Comparison of ENCODE assay signal across 16 cellular contexts in the genomic region with DNA sequence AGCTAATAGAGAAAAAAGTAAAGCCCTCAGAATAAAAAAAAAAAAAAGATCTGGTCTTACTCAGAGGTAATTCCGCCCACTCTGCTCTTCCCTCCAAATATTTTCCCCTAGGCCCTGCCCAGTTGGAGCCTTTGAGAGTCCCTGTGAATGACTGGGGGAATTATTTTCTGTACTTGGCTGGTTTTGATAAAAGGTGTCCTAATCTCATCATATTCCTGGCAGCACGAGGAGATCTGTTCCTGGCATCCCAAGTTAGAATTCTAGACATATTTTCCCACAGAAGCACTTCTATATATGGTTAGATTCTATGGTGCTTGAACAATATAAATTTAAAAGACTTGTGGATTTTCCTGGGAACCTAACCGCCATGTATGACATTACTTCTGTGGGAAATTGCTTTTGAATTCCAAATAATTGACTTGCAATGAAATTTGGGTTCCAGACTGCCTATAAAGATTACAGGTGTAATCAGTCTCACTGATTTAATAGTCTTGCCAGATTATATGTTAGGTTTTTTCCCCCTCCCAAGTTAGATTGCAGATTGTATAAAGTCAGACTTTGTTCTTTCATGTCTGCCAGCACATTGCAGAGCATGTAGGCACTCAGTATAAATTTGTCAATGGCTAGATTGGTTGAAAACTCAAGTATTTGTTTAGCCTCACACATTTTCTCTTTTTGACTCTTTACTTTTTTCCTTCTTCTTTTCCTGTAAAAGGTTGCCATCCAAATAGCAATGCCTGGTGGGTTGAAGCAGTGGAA. TPM values are rescaled to one million over a fixed set of nuclear protein-coding genes. Genes with fewer than 3 reads are reported as not detected.
DNase-seq lines count a peak whose midpoint lies in the region; ATAC-seq, FAIRE-seq and TF ChIP-seq lines count a peak whose summit lies in the region.
"Had no signal": no experiment of that assay in that cellular context is flagged by ENCODE, and none has a peak within 500 bp of the region (broad histone marks: within the 10 kb centered on the region; RNA-seq: fewer than 3 reads in every experiment).

No MANE protein-coding gene starts in this region.

- peaks cover 52% of the 10 kb centered on the region for H3K4me1 ChIP-seq in left ventricle myocardium inferior
- H3K4me1 ChIP-seq in pancreas = peaks cover 0 to 9% (median 0%) of the 10 kb centered on the region in 3 donors

- H3K9me3 Mint-ChIP-seq in T-helper 1 cell treated with Interleukin-12 subunit alpha and Interleukin-12 subunit beta and Interleukin-4 antibody, amounts not matched to agents 30 μg/mL and 1 μg/mL, for 36 hours = no peaks in the 10 kb centered on the region
- H3K9me3 Mint-ChIP-seq in activated T-helper 2 cell treated with anti-CD3 and anti-CD28 coated beads, Interferon-gamma antibody, Interleukin-2, Interleukin-4, amounts not matched to agents 10 μg/mL and 5 μg/mL and 100 μg/mL, durations not matched to agents 14 hours and 24 hours and 36 hours = no peaks in the 10 kb centered on the region

- H3K4me3 Mint-ChIP-seq in T-helper 1 cell treated with Interleukin-12 subunit alpha and Interleukin-12 subunit beta and Interleukin-4 antibody, amounts not matched to agents 30 μg/mL and 1 μg/mL, for 36 hours = no peak overlapping the region
- no peak overlapping the region for H3K4me3 Mint-ChIP-seq in activated T-helper 2 cell treated with anti-CD3 and anti-CD28 coated beads, Interferon-gamma antibody, Interleukin-2, Interleukin-4, amounts not matched to agents 10 μg/mL and 5 μg/mL and 100 μg/mL, durations not matched to agents 14 hours and 24 hours and 36 hours (ENCODE audit: low read depth)

- FAIRE-seq in pancreas (lab: Jason Lieb, UNC) = no peak

- H3K4me3 ChIP-seq in left ventricle myocardium inferior = no peak overlapping the region
- no peak overlapping the region for H3K4me3 ChIP-seq in pancreas
- H3K4me3 ChIP-seq: HAP-1, thyroid gland had no signal

- ATAC-seq in pancreas (peak in 3 of 4 donors; percentile 26 to 80 (median 60)), GM19328 (IDR thresholded peaks at IDR 0.05; ENCODE audit: unreplicated experiment) (no peak), HG02798 (IDR thresholded peaks at IDR 0.05; ENCODE audit: poor library complexity, unreplicated experiment) (no peak)

- TF ChIP-seq CTCF in left ventricle myocardium inferior (IDR thresholded peaks at IDR 0.05; ENCODE audit: borderline replicate concordance) = no peak
- no peak for TF ChIP-seq CTCF in pancreas (IDR thresholded peaks at IDR 0.05)

- peaks cover 39% of the 10 kb centered on the region for H3K36me3 Mint-ChIP-seq in T-helper 1 cell treated with Interleukin-12 subunit alpha and Interleukin-12 subunit beta and Interleukin-4 antibody, amounts not matched to agents 30 μg/mL and 1 μg/mL, for 36 hours (ENCODE audit: low read depth)
- peaks cover 63% of the 10 kb centered on the region for H3K36me3 Mint-ChIP-seq in activated T-helper 2 cell treated with anti-CD3 and anti-CD28 coated beads, Interferon-gamma antibody, Interleukin-2, Interleukin-4, amounts not matched to agents 10 μg/mL and 5 μg/mL and 100 μg/mL, durations not matched to agents 14 hours and 24 hours and 36 hours (ENCODE audit: low read depth)

- DNase-seq in T-helper 1 cell (no peak), left ventricle myocardium inferior (no peak), pancreas (no peak), NCI-H1694 treated with DMSO at 0.1 percent for 48 hours (lab: John Stamatoyannopoulos, UW) (no peak)
- DNase-seq in activated T-helper 2 cell treated with anti-CD3 and anti-CD28 coated beads, Interferon-gamma antibody, Interleukin-2, Interleukin-4, amounts not matched to agents 10 μg/mL and 5 μg/mL and 100 μg/mL, durations not matched to agents 14 hours and 24 hours and 36 hours (ENCODE audit: low spot score) = no peak
- DNase-seq: activated CD4-positive, CD25-positive, alpha-beta regulatory T cell treated with anti-CD3 and anti-CD28 coated beads, Interleukin-2, amount 50 U/mL, for 72 hours; activated naive CD4-positive, alpha-beta T cell treated with Interleukin-2 at 50 U/mL for 16 hours; COR-L47; NK-92 treated with Interleukin-12 subunit alpha and Interleukin-12 subunit beta, amount 100 ng/mL, for 24 hours; thyroid gland had no signal

- H3K9me3 ChIP-seq in left ventricle myocardium inferior (replicated peaks) = no peaks in the 10 kb centered on the region
- H3K9me3 ChIP-seq in pancreas = no peaks in the 10 kb centered on the region
- H3K9me3 ChIP-seq: HAP-1, thyroid gland had no signal

- no peaks in the 10 kb centered on the region for H3K27me3 Mint-ChIP-seq in T-helper 1 cell treated with Interleukin-12 subunit alpha and Interleukin-12 subunit beta and Interleukin-4 antibody, amounts not matched to agents 30 μg/mL and 1 μg/mL, for 36 hours (ENCODE audit: low read depth)
- H3K27me3 Mint-ChIP-seq in activated T-helper 2 cell treated with anti-CD3 and anti-CD28 coated beads, Interferon-gamma antibody, Interleukin-2, Interleukin-4, amounts not matched to agents 10 μg/mL and 5 μg/mL and 100 μg/mL, durations not matched to agents 14 hours and 24 hours and 36 hours (ENCODE audit: low read depth) = no peaks in the 10 kb centered on the region

- H3K27ac Mint-ChIP-seq in T-helper 1 cell treated with Interleukin-12 subunit alpha and Interleukin-12 subunit beta and Interleukin-4 antibody, amounts not matched to agents 30 μg/mL and 1 μg/mL, for 36 hours = peak overlapping the region; percentile 67
- peak overlapping the region; percentile 47 for H3K27ac Mint-ChIP-seq in activated T-helper 2 cell treated with anti-CD3 and anti-CD28 coated beads, Interferon-gamma antibody, Interleukin-2, Interleukin-4, amounts not matched to agents 10 μg/mL and 5 μg/mL and 100 μg/mL, durations not matched to agents 14 hours and 24 hours and 36 hours

- H3K4me1 Mint-ChIP-seq in T-helper 1 cell treated with Interleukin-12 subunit alpha and Interleukin-12 subunit beta and Interleukin-4 antibody, amounts not matched to agents 30 μg/mL and 1 μg/mL, for 36 hours (ENCODE audit: low read depth) = peaks cover 21% of the 10 kb centered on the region
- H3K4me1 Mint-ChIP-seq in activated T-helper 2 cell treated with anti-CD3 and anti-CD28 coated beads, Interferon-gamma antibody, Interleukin-2, Interleukin-4, amounts not matched to agents 10 μg/mL and 5 μg/mL and 100 μg/mL, durations not matched to agents 14 hours and 24 hours and 36 hours (ENCODE audit: low read depth) = peaks cover 25% of the 10 kb centered on the region

- intact Hi-C loops in activated T-helper 2 cell treated with anti-CD3 and anti-CD28 coated beads, Interferon-gamma antibody, Interleukin-2, Interleukin-4, amounts not matched to agents 10 μg/mL and 5 μg/mL and 100 μg/mL, durations not matched to agents 14 hours and 24 hours and 36 hours (cut with micrococcal nuclease) = no loop called here
- intact Hi-C loops in left ventricle myocardium inferior (cut with micrococcal nuclease) (no loop called here), pancreas (cut with DNase I) (no loop called here)

- WGBS in pancreas, 2 donors = 49 to 59% methylated on average over 3 of the region's 3 CpGs

- H3K27ac ChIP-seq in left ventricle myocardium inferior (replicated peaks) = peak overlapping the region; percentile 69
- peak overlapping the region in 1 of 4 donors; percentile 12 for H3K27ac ChIP-seq in pancreas
- H3K27ac ChIP-seq: 22Rv1, thyroid gland had no signal

- no peaks in the 10 kb centered on the region for H3K27me3 ChIP-seq in left ventricle myocardium inferior (ENCODE audit: low read depth)
- no peaks in the 10 kb centered on the region for H3K27me3 ChIP-seq in pancreas
- H3K27me3 ChIP-seq: thyroid gland had no signal

- H3K36me3 ChIP-seq in left ventricle myocardium inferior (peaks cover 69% of the 10 kb centered on the region), pancreas (peaks cover 0 to 35% (median 8%) of the 10 kb centered on the region in 3 donors)

RNA-seq across cellular contexts. Expression of a gene that starts 12.3 kb away (rescaled TPM):
- total RNA-seq in activated T-helper 2 cell treated with anti-CD3 and anti-CD28 coated beads, Interferon-gamma antibody, Interleukin-2, Interleukin-4, amounts not matched to agents 10 μg/mL and 5 μg/mL and 100 μg/mL, durations not matched to agents 14 hours and 24 hours and 36 hours = not detected in 2 replicates
- total RNA-seq in left ventricle myocardium inferior (not detected), pancreas (10 to 100 TPM in 2 of 6 donors, 1 to 10 TPM in 4; 2.6 to 41.9 (median 6.8) TPM)
- polyA plus RNA-seq in pancreas = 10 to 100 TPM; 14.3 to 19.3 TPM
- total RNA-seq: SK-MEL-5 had no signal

RNA-seq across cellular contexts. Expression of a gene that starts 16.0 kb away (rescaled TPM):
- 44.4 and 55.3 TPM in 2 replicates for total RNA-seq in activated T-helper 2 cell treated with anti-CD3 and anti-CD28 coated beads, Interferon-gamma antibody, Interleukin-2, Interleukin-4, amounts not matched to agents 10 μg/mL and 5 μg/mL and 100 μg/mL, durations not matched to agents 14 hours and 24 hours and 36 hours
- total RNA-seq in left ventricle myocardium inferior = 89.8 TPM
- total RNA-seq in pancreas = 10 to 100 TPM; 22.7 to 33.2 (median 29.4) TPM
- polyA plus RNA-seq in pancreas = 10 to 100 TPM; 13.0 to 22.6 TPM

RNA-seq across cellular contexts. Expression of a gene that starts 41.9 kb away (rescaled TPM):
- 4.7 and 4.8 TPM in 2 replicates for total RNA-seq in activated T-helper 2 cell treated with anti-CD3 and anti-CD28 coated beads, Interferon-gamma antibody, Interleukin-2, Interleukin-4, amounts not matched to agents 10 μg/mL and 5 μg/mL and 100 μg/mL, durations not matched to agents 14 hours and 24 hours and 36 hours
- 17.1 TPM for total RNA-seq in left ventricle myocardium inferior
- total RNA-seq in pancreas = 10 to 100 TPM in 2 of 6 donors, 1 to 10 TPM in 4; 4.6 to 18.8 (median 6.4) TPM
- polyA plus RNA-seq in pancreas = 10 to 100 TPM in 1 of 2 donors, 1 to 10 TPM in 1; 7.5 to 12.2 TPM

RNA-seq across cellular contexts. Expression of a gene that starts 50.6 kb away (rescaled TPM):
- total RNA-seq in activated T-helper 2 cell treated with anti-CD3 and anti-CD28 coated beads, Interferon-gamma antibody, Interleukin-2, Interleukin-4, amounts not matched to agents 10 μg/mL and 5 μg/mL and 100 μg/mL, durations not matched to agents 14 hours and 24 hours and 36 hours = 0.02 and 0.05 TPM in 2 replicates
- total RNA-seq in left ventricle myocardium inferior = 82.2 TPM
- 1 to 10 TPM in 5 of 6 donors, under 1 TPM in 1; 0.73 to 3.4 (median 2.5) TPM for total RNA-seq in pancreas
- polyA plus RNA-seq in pancreas = 1 to 10 TPM; 5.2 to 6.5 TPM
- total RNA-seq: SK-MEL-5 had no signal

RNA-seq across cellular contexts. Expression of a gene that starts 56.4 kb away (rescaled TPM):
- total RNA-seq in activated T-helper 2 cell treated with anti-CD3 and anti-CD28 coated beads, Interferon-gamma antibody, Interleukin-2, Interleukin-4, amounts not matched to agents 10 μg/mL and 5 μg/mL and 100 μg/mL, durations not matched to agents 14 hours and 24 hours and 36 hours = 14.8 and 17.5 TPM in 2 replicates
- total RNA-seq in left ventricle myocardium inferior = 17.9 TPM
- total RNA-seq in pancreas = 1 to 10 TPM; 4.9 to 9.5 (median 6.7) TPM
- polyA plus RNA-seq in pancreas = 1 to 10 TPM; 4.6 to 7.7 TPM

Comparison
In these comparisons a context has a peak if more than half of its experiments do, and no peak if none do; other contexts are left out.
1. ATAC-seq: peak in pancreas (3 of 4); none in GM19328 (single experiment) and HG02798 (single experiment).